Comparison of ENCODE assay signal across 21 cellular contexts in genomic region chr11:46215208-46215931, GRCh38.
A peak's percentile ranks its signal among the peaks of the same experiment; 100 is the strongest.
DNase-seq lines count a peak whose midpoint lies in the region; ATAC-seq, FAIRE-seq and TF ChIP-seq lines count a peak whose summit lies in the region.
"Had no signal": no experiment of that assay in that cellular context is flagged by ENCODE, and none has a peak within 500 bp of the region (broad histone marks: within the 10 kb centered on the region; RNA-seq: fewer than 3 reads in every experiment).

No MANE protein-coding gene starts in this region.

- peak overlapping the region; percentile 5 for H3K4me3 Mint-ChIP-seq in natural killer cell
- H3K4me3 Mint-ChIP-seq in natural killer cell treated with Interleukin-12 subunit alpha and Interleukin-12 subunit beta and Interleukin-15 and Interleukin-18, amount 100 ng/mL, for 72 hours = no peak overlapping the region
- H3K4me3 Mint-ChIP-seq in stimulated activated naive CD8-positive, alpha-beta T cell treated with anti-CD3 and anti-CD28 coated beads, Interleukin-15, amount 100 ng/mL, for 72 hours = no peak overlapping the region
- H3K4me3 Mint-ChIP-seq: CD4-positive, alpha-beta memory T cell had no signal

- CTCF ChIA-PET in K562 (lab: Yijun Ruan, JAX; ENCODE audit: low intra/inter-chr PET ratio) = no interaction called here

- in situ Hi-C loops in K562 (cut with MboI) = no loop called here

- TF ChIP-seq RAD21 in K562 (CRISPR knock-in tag; conservative IDR thresholded peaks at IDR 0.05 in 1 of 2, IDR thresholded peaks at IDR 0.05 in 1 of 2) = no peak

- ATAC-seq in natural killer cell = peak; percentile 52 to 62 (median 52)
- no peak for ATAC-seq in natural killer cell treated with Interleukin-12 subunit alpha and Interleukin-12 subunit beta and Interleukin-15 and Interleukin-18, amount 100 ng/mL, for 72 hours
- ATAC-seq in K562 = no peak
- ATAC-seq in stimulated activated naive CD8-positive, alpha-beta T cell treated with anti-CD3 and anti-CD28 coated beads, Interleukin-15, amount 100 ng/mL, for 72 hours = no peak
- no peak for ATAC-seq in SK-N-SH treated with all-trans-retinoic acid at 6 μM for 48 hours
- ATAC-seq: A549, HepG2 had no signal

- POLR2A ChIA-PET in K562 (lab: Yijun Ruan, JAX) = no interaction called here

- H4K20me1 ChIP-seq in Karpas-422 (ENCODE audit: insufficient read depth, low read depth, low read length) = no peaks in the 10 kb centered on the region
- H4K20me1 ChIP-seq in K562 (replicated peaks; ENCODE audit: control insufficient read depth, insufficient read depth, low read length) = no peaks in the 10 kb centered on the region
- H4K20me1 ChIP-seq: BLaER1 had no signal

- no peak for FAIRE-seq in K562 (lab: Jason Lieb, UNC)
- FAIRE-seq: A549, GM12878, GM19239, H54, HepG2 had no signal

- H3K4me1 Mint-ChIP-seq in natural killer cell = peaks cover 23 to 35% of the 10 kb centered on the region in 2 donors
- peaks cover 19 to 25% of the 10 kb centered on the region in 2 donors for H3K4me1 Mint-ChIP-seq in natural killer cell treated with Interleukin-12 subunit alpha and Interleukin-12 subunit beta and Interleukin-15 and Interleukin-18, amount 100 ng/mL, for 72 hours (ENCODE audit: low read depth in 2 of 2)
- peaks cover 17% of the 10 kb centered on the region for H3K4me1 Mint-ChIP-seq in stimulated activated naive CD8-positive, alpha-beta T cell treated with anti-CD3 and anti-CD28 coated beads, Interleukin-15, amount 100 ng/mL, for 72 hours

- intact Hi-C loops in natural killer cell (cut with micrococcal nuclease) = no loop called here
- intact Hi-C loops in K562 (cut with micrococcal nuclease) = no loop called here

- H2AFZ ChIP-seq in Karpas-422 (ENCODE audit: low read length) (0 out of 2 replicates have a peak overlapping the region, but pooled peaks have one; percentile 76), K562 (ENCODE audit: low read depth, low read length) (peak overlapping the region; percentile 96)

- DNase-seq in natural killer cell = no peak
- DNase-seq in natural killer cell treated with Interleukin-12 subunit alpha and Interleukin-12 subunit beta and Interleukin-15 and Interleukin-18, amount 100 ng/mL, for 72 hours (ENCODE audit: low spot score) = no peak
- DNase-seq in Karpas-422 = no peak
- DNase-seq in K562 (ENCODE audit: extremely low read depth in 1 of 4, low spot score in 3 of 4) = no peak
- DNase-seq in stimulated activated naive CD8-positive, alpha-beta T cell treated with anti-CD3 and anti-CD28 coated beads, Interleukin-15, amount 100 ng/mL, for 72 hours = no peak
- no peak for DNase-seq in anterior cingulate cortex (lab: John Stamatoyannopoulos, UW)
- DNase-seq: CD4-positive, alpha-beta memory T cell; DMS 273 treated with DMSO at 0.1 percent for 48 hours; DMS53; DND-41; HCEC 1CT had no signal

- H3K36me3 ChIP-seq in Karpas-422 (ENCODE audit: insufficient read depth, low read length) (no peaks in the 10 kb centered on the region), K562 (ENCODE audit: control insufficient read depth, insufficient read depth, low read length) (no peaks in the 10 kb centered on the region), mucosa of stomach (ENCODE audit: control insufficient read depth, insufficient read depth, low read length) (no peaks in the 10 kb centered on the region)
- H3K36me3 ChIP-seq: BLaER1 had no signal

- H3K9ac ChIP-seq in Karpas-422 (ENCODE audit: low read length) = no peak overlapping the region
- peak overlapping the region in 1 of 2 experiments; percentile 47; a peak in 1 of 4 replicates for H3K9ac ChIP-seq in K562 (ENCODE audit: insufficient read depth in 1 of 2, low read depth in 2 of 2, low read length in 2 of 2)
- peak overlapping the region; percentile 86 for H3K9ac ChIP-seq in mucosa of stomach (ENCODE audit: low read length)
- H3K9ac ChIP-seq: BLaER1 had no signal

- WGBS in K562 (ENCODE audit: insufficient coverage, low coverage, missing lambda C conversion rate) = 79% methylated on average over 10 of the region's 10 CpGs

- no peaks in the 10 kb centered on the region for H3K9me2 ChIP-seq in Karpas-422 (replicated peaks; ENCODE audit: insufficient read depth, low read length)

- H3K9me3 Mint-ChIP-seq in natural killer cell = no peaks in the 10 kb centered on the region
- H3K9me3 Mint-ChIP-seq in natural killer cell treated with Interleukin-12 subunit alpha and Interleukin-12 subunit beta and Interleukin-15 and Interleukin-18, amount 100 ng/mL, for 72 hours = peaks cover 4% of the 10 kb centered on the region
- H3K9me3 Mint-ChIP-seq in stimulated activated naive CD8-positive, alpha-beta T cell treated with anti-CD3 and anti-CD28 coated beads, Interleukin-15, amount 100 ng/mL, for 72 hours = no peaks in the 10 kb centered on the region
- H3K9me3 Mint-ChIP-seq: CD4-positive, alpha-beta memory T cell had no signal

- H3K27me3 ChIP-seq in Karpas-422 (ENCODE audit: low read length) (no peaks in the 10 kb centered on the region), K562 (ENCODE audit: control insufficient read depth in 2 of 2, insufficient read depth in 2 of 2, low read length in 2 of 2) (no peaks in the 10 kb centered on the region), mucosa of stomach (ENCODE audit: control insufficient read depth, insufficient read depth, low read length) (no peaks in the 10 kb centered on the region)
- H3K27me3 ChIP-seq: BLaER1 had no signal

- H3K9me3 ChIP-seq in Karpas-422 (ENCODE audit: low read length) (no peaks in the 10 kb centered on the region), K562 (replicated peaks; ENCODE audit: control insufficient read depth, insufficient read depth, low read depth, low read length) (no peaks in the 10 kb centered on the region), mucosa of stomach (ENCODE audit: control insufficient read depth, low read length) (no peaks in the 10 kb centered on the region)
- H3K9me3 ChIP-seq: A549 had no signal

- TF ChIP-seq POLR2A in K562 (conservative IDR thresholded peaks at IDR 0.05) = no peak

- no peak for TF ChIP-seq CTCF in natural killer cell (IDR thresholded peaks at IDR 0.05)
- TF ChIP-seq CTCF in K562 (IDR thresholded peaks at IDR 0.05 in 2 of 3, conservative IDR thresholded peaks at IDR 0.05 in 1 of 3; ENCODE audit: insufficient read depth in 2 of 3, low read depth in 1 of 3, low read length in 3 of 3) = no peak

- TF ChIP-seq EP300 in K562 (IDR thresholded peaks at IDR 0.05; ENCODE audit: low read length) = no peak

- H3K4me3 ChIP-seq in Karpas-422 (ENCODE audit: low read length) (peak overlapping the region; percentile 53; the same call in 1 of the 2 replicates), K562 (no peak overlapping the region), mucosa of stomach (ENCODE audit: low read length) (no peak overlapping the region)
- H3K4me3 ChIP-seq: A549, BLaER1 had no signal

- no peak overlapping the region for H3K27ac ChIP-seq in Karpas-422 (ENCODE audit: low read length)
- no peak overlapping the region for H3K27ac ChIP-seq in K562 (ENCODE audit: extremely low read depth, low read depth, low read length)
- H3K27ac ChIP-seq: 22Rv1, A549, BLaER1 had no signal

- BruUV-seq in K562 (replicated peaks; lab: Mats Ljungman, UMichigan) = no TSS peak

- H3K4me1 ChIP-seq in Karpas-422 (ENCODE audit: low read length) (peaks cover 8% of the 10 kb centered on the region; the same call in 1 of the 2 replicates), K562 (replicated peaks in 1 of 2; ENCODE audit: control insufficient read depth in 2 of 2, insufficient read depth in 2 of 2, low read length in 2 of 2) (peaks cover 3 to 15% of the 10 kb centered on the region in 2 experiments; a peak in 3 of 5 replicates), mucosa of stomach (ENCODE audit: control insufficient read depth, insufficient read depth, low read length) (no peaks in the 10 kb centered on the region)

- no peaks in the 10 kb centered on the region for H3K79me2 ChIP-seq in Karpas-422 (ENCODE audit: low read length)
- no peaks in the 10 kb centered on the region for H3K79me2 ChIP-seq in K562 (ENCODE audit: control insufficient read depth, insufficient read depth, low read length)

- H3K4me2 ChIP-seq in Karpas-422 (ENCODE audit: low read depth, low read length, poor library complexity, severe bottlenecking) (peak overlapping the region; percentile 65), K562 (ENCODE audit: insufficient read depth, low read length) (0 out of 2 replicates have a peak overlapping the region, but pooled peaks have one; percentile 66)
- H3K4me2 ChIP-seq: A549, BLaER1 had no signal

- no peak overlapping the region for H3K27ac Mint-ChIP-seq in natural killer cell
- H3K27ac Mint-ChIP-seq in natural killer cell treated with Interleukin-12 subunit alpha and Interleukin-12 subunit beta and Interleukin-15 and Interleukin-18, amount 100 ng/mL, for 72 hours = no peak overlapping the region
- no peak overlapping the region for H3K27ac Mint-ChIP-seq in stimulated activated naive CD8-positive, alpha-beta T cell treated with anti-CD3 and anti-CD28 coated beads, Interleukin-15, amount 100 ng/mL, for 72 hours
- H3K27ac Mint-ChIP-seq: CD4-positive, alpha-beta memory T cell had no signal

- no peaks in the 10 kb centered on the region for H3K27me3 Mint-ChIP-seq in natural killer cell (ENCODE audit: low read depth in 2 of 2)
- H3K27me3 Mint-ChIP-seq in natural killer cell treated with Interleukin-12 subunit alpha and Interleukin-12 subunit beta and Interleukin-15 and Interleukin-18, amount 100 ng/mL, for 72 hours = no peaks in the 10 kb centered on the region
- peaks cover 34% of the 10 kb centered on the region for H3K27me3 Mint-ChIP-seq in stimulated activated naive CD8-positive, alpha-beta T cell treated with anti-CD3 and anti-CD28 coated beads, Interleukin-15, amount 100 ng/mL, for 72 hours

- H3K36me3 Mint-ChIP-seq in natural killer cell = no peaks in the 10 kb centered on the region
- H3K36me3 Mint-ChIP-seq in natural killer cell treated with Interleukin-12 subunit alpha and Interleukin-12 subunit beta and Interleukin-15 and Interleukin-18, amount 100 ng/mL, for 72 hours = no peaks in the 10 kb centered on the region
- H3K36me3 Mint-ChIP-seq: CD14-positive monocyte; CD4-positive, alpha-beta memory T cell had no signal

- no peaks in the 10 kb centered on the region for H3K9me1 ChIP-seq in K562 (ENCODE audit: control insufficient read depth, insufficient read depth, low read length)

TF ChIP-seq in SK-N-SH treated with all-trans-retinoic acid at 6 μM for 48 hours, 23 proteins besides CTCF, POLR2A, EP300 and RAD21 (continues in another document):
- no peak for TF ChIP-seq ZC3H10 (CRISPR knock-in tag; IDR thresholded peaks at IDR 0.05)
- no peak for TF ChIP-seq POU6F1 (CRISPR knock-in tag; IDR thresholded peaks at IDR 0.05; ENCODE audit: borderline replicate concordance, low read depth)

Comparison
In these comparisons a context has a peak if more than half of its experiments do, and no peak if none do; other contexts are left out.
1. ATAC-seq: peak in natural killer cell (3 of 3); none in natural killer cell treated with Interleukin-12 subunit alpha and Interleukin-12 subunit beta and Interleukin-15 and Interleukin-18, amount 100 ng/mL, for 72 hours (0 of 2), K562 (single experiment), stimulated activated naive CD8-positive, alpha-beta T cell treated with anti-CD3 and anti-CD28 coated beads, Interleukin-15, amount 100 ng/mL, for 72 hours (single experiment) and SK-N-SH treated with all-trans-retinoic acid at 6 μM for 48 hours (single experiment).